Comparison of ENCODE assay signal across 1 cellular context in the genomic region with DNA sequence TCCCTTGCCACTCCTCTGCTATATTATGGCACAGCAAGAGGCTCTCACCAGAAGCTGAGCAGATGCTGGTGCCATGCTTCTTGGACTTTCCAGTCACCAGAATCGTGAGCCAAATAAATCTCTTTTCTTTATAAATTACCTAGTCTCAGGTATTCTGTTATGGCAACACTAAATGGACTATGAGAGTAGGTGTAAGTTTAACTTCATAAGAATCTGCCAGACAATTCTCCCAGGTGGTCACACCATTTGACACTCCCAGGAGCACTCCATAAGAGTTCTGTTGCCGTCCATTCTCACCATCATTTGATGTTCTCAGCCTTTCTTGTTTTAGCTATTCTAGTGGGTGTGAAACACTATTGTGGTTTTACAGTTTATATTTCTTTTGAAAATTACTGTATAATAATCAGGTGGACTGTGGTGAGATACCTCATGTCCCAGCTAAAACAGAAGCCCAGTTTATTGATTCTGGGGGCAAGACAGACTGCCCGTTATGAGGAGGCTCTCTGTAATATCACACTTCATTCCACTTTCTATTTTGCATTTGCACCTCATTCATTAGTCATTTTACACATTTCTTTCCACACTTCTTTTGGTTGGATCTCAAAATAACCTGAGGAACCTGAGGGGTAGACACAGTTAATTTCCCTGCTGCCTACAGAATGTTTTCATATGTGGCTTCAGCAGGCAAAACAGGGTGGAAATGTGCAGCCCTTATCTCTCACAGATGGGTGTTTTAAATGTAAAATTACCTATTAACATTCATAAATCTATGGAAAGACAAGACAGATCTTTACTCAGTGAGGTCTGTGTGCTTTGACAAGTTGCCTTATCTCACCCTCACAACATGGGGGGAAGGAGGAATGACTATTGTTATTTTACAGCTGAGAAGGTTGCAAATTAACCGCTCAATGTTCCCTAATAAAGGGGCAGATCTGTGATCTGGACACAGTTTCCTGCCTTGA.
A peak's percentile ranks its signal among the peaks of the same experiment; 100 is the strongest.
TF ChIP-seq lines count a peak whose summit lies in the region.

No MANE protein-coding gene starts in this region.

TF ChIP-seq in K562, 482 proteins besides CTCF, POLR2A, EP300 and RAD21 (continued from another document and continues in another):
- TF ChIP-seq, protein P1, sequence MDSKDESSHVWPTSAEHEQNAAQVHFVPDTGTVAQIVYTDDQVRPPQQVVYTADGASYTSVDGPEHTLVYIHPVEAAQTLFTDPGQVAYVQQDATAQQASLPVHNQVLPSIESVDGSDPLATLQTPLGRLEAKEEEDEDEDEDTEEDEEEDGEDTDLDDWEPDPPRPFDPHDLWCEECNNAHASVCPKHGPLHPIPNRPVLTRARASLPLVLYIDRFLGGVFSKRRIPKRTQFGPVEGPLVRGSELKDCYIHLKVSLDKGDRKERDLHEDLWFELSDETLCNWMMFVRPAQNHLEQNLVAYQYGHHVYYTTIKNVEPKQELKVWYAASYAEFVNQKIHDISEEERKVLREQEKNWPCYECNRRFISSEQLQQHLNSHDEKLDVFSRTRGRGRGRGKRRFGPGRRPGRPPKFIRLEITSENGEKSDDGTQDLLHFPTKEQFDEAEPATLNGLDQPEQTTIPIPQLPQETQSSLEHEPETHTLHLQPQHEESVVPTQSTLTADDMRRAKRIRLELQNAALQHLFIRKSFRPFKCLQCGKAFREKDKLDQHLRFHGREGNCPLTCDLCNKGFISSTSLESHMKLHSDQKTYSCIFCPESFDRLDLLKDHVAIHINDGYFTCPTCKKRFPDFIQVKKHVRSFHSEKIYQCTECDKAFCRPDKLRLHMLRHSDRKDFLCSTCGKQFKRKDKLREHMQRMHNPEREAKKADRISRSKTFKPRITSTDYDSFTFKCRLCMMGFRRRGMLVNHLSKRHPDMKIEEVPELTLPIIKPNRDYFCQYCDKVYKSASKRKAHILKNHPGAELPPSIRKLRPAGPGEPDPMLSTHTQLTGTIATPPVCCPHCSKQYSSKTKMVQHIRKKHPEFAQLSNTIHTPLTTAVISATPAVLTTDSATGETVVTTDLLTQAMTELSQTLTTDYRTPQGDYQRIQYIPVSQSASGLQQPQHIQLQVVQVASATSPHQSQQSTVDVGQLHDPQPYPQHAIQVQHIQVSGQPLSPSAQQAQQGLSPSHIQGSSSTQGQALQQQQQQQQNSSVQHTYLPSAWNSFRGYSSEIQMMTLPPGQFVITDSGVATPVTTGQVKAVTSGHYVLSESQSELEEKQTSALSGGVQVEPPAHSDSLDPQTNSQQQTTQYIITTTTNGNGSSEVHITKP (IDR thresholded peaks at IDR 0.05; ENCODE audit: partially characterized antibody): peak; percentile 5
- TF ChIP-seq RBM39 (optimal IDR thresholded peaks at IDR 0.05; ENCODE audit: low read depth, low read length) (no peak), SMAD2 (IDR thresholded peaks at IDR 0.05; ENCODE audit: low read depth, low read length) (no peak), DACH1 (IDR thresholded peaks at IDR 0.05; ENCODE audit: partially characterized antibody) (peak; percentile 98), PCBP1 (IDR thresholded peaks at IDR 0.05; ENCODE audit: low read depth, low read length, poor library complexity, severe bottlenecking) (no peak), TGIF2 (CRISPR knock-in tag; IDR thresholded peaks at IDR 0.05) (no peak), RBM25 (IDR thresholded peaks at IDR 0.05; ENCODE audit: low read depth, low read length, severe bottlenecking) (no peak), ILK (tag; IDR thresholded peaks at IDR 0.05; ENCODE audit: borderline replicate concordance, low read depth) (peak; percentile 25), CBX2 (IDR thresholded peaks at IDR 0.05; ENCODE audit: insufficient read depth, low read length, poor library complexity, severe bottlenecking) (no peak), EGR1 (conservative IDR thresholded peaks at IDR 0.05) (no peak), TEAD1 (CRISPR knock-in tag; IDR thresholded peaks at IDR 0.05) (peak; percentile 26 to 85; a peak in 2 of 4 replicates), ZKSCAN8 (CRISPR knock-in tag; IDR thresholded peaks at IDR 0.05) (no peak; the same call in none of the 2 replicates), SRSF3 (IDR thresholded peaks at IDR 0.05; ENCODE audit: insufficient read depth, low read length) (no peak), POLR3G (IDR thresholded peaks at IDR 0.05; ENCODE audit: extremely low read depth, insufficient read length, insufficient replicate concordance) (no peak), NCOA6 (IDR thresholded peaks at IDR 0.05) (peak; percentile 45; the same call in 1 of the 2 replicates), SIN3B (IDR thresholded peaks at IDR 0.05; ENCODE audit: low read depth) (no peak), ZBTB17 (CRISPR knock-in tag; IDR thresholded peaks at IDR 0.05) (peak; percentile 75; the same call in 1 of the 2 replicates), RHOXF2B (CRISPR knock-in tag; conservative IDR thresholded peaks at IDR 0.05) (no peak), ERF (CRISPR knock-in tag; IDR thresholded peaks at IDR 0.05) (no peak), ZNF584 (CRISPR knock-in tag; IDR thresholded peaks at IDR 0.05; ENCODE audit: low read depth) (peak; percentile 89), TFAM (CRISPR knock-in tag; conservative IDR thresholded peaks at IDR 0.05) (no peak), NR2C2 (CRISPR knock-in tag; IDR thresholded peaks at IDR 0.05) (no peak), NR2C2 (tag; IDR thresholded peaks at IDR 0.05) (no peak), ZNF224 (CRISPR knock-in tag; IDR thresholded peaks at IDR 0.05) (no peak), ASH1L (IDR thresholded peaks at IDR 0.05; ENCODE audit: borderline replicate concordance, low read depth, partially characterized antibody) (no peak), U2AF2 (optimal IDR thresholded peaks at IDR 0.05; ENCODE audit: low read depth, low read length) (no peak), LARP7 (IDR thresholded peaks at IDR 0.05) (no peak), BDP1 (IDR thresholded peaks at IDR 0.05; ENCODE audit: insufficient read depth, insufficient read length) (no peak), FOXA1 (IDR thresholded peaks at IDR 0.05; ENCODE audit: borderline replicate concordance) (peak; percentile 77; the same call in 1 of the 2 replicates), KDM4B (IDR thresholded peaks at IDR 0.05; ENCODE audit: borderline replicate concordance in 2 of 2, low read depth in 1 of 2) (no peak), NUFIP1 (IDR thresholded peaks at IDR 0.05; ENCODE audit: partially characterized antibody) (peak; percentile 57), RFX1 (IDR thresholded peaks at IDR 0.05) (no peak; the same call in 1 of the 2 replicates), NCOA2 (IDR thresholded peaks at IDR 0.05; ENCODE audit: partially characterized antibody in 2 of 2) (peak in 1 of 2 experiments; percentile 84), ZNF830 (CRISPR knock-in tag; IDR thresholded peaks at IDR 0.05) (no peak), HDAC1 (IDR thresholded peaks at IDR 0.05) (peak; percentile 32 to 83; a peak in 3 of 4 replicates), CCNT2 (IDR thresholded peaks at IDR 0.05; ENCODE audit: borderline replicate concordance, extremely low read depth, insufficient read length, low read depth, low read length) (peak; percentile 95), MYNN (IDR thresholded peaks at IDR 0.05) (peak; percentile 60; the same call in 1 of the 2 replicates), MYNN (CRISPR knock-in tag; IDR thresholded peaks at IDR 0.05) (no peak), GATA2 (CRISPR knock-in tag; IDR thresholded peaks at IDR 0.05) (peak; percentile 98)
- TF ChIP-seq, protein P2, sequence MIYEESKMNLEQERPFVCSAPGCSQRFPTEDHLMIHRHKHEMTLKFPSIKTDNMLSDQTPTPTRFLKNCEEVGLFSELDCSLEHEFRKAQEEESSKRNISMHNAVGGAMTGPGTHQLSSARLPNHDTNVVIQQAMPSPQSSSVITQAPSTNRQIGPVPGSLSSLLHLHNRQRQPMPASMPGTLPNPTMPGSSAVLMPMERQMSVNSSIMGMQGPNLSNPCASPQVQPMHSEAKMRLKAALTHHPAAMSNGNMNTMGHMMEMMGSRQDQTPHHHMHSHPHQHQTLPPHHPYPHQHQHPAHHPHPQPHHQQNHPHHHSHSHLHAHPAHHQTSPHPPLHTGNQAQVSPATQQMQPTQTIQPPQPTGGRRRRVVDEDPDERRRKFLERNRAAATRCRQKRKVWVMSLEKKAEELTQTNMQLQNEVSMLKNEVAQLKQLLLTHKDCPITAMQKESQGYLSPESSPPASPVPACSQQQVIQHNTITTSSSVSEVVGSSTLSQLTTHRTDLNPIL (CRISPR knock-in tag; IDR thresholded peaks at IDR 0.05): no peak
- TF ChIP-seq, protein P3, sequence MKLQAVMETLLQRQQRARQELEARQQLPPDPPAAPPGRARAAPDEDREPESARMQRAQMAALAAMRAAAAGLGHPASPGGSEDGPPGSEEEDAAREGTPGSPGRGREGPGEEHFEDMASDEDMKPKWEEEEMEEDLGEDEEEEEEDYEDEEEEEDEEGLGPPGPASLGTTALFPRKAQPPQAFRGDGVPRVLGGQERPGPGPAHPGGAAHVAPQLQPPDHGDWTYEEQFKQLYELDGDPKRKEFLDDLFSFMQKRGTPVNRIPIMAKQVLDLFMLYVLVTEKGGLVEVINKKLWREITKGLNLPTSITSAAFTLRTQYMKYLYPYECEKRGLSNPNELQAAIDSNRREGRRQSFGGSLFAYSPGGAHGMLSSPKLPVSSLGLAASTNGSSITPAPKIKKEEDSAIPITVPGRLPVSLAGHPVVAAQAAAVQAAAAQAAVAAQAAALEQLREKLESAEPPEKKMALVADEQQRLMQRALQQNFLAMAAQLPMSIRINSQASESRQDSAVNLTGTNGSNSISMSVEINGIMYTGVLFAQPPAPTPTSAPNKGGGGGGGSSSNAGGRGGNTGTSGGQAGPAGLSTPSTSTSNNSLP (IDR thresholded peaks at IDR 0.05; ENCODE audit: borderline replicate concordance, low read depth, low read length): peak; percentile 92
- TF ChIP-seq, protein P4, sequence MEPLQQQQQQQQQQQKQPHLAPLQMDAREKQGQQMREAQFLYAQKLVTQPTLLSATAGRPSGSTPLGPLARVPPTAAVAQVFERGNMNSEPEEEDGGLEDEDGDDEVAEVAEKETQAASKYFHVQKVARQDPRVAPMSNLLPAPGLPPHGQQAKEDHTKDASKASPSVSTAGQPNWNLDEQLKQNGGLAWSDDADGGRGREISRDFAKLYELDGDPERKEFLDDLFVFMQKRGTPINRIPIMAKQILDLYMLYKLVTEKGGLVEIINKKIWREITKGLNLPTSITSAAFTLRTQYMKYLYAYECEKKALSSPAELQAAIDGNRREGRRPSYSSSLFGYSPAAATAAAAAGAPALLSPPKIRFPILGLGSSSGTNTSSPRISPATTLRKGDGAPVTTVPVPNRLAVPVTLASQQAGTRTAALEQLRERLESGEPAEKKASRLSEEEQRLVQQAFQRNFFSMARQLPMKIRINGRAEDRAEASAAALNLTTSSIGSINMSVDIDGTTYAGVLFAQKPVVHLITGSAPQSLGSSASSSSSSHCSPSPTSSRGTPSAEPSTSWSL (CRISPR knock-in tag; IDR thresholded peaks at IDR 0.05; ENCODE audit: borderline replicate concordance): no peak
- TF ChIP-seq, protein P5, sequence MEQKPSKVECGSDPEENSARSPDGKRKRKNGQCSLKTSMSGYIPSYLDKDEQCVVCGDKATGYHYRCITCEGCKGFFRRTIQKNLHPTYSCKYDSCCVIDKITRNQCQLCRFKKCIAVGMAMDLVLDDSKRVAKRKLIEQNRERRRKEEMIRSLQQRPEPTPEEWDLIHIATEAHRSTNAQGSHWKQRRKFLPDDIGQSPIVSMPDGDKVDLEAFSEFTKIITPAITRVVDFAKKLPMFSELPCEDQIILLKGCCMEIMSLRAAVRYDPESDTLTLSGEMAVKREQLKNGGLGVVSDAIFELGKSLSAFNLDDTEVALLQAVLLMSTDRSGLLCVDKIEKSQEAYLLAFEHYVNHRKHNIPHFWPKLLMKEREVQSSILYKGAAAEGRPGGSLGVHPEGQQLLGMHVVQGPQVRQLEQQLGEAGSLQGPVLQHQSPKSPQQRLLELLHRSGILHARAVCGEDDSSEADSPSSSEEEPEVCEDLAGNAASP (IDR thresholded peaks at IDR 0.05): no peak
- TF ChIP-seq, protein P6, sequence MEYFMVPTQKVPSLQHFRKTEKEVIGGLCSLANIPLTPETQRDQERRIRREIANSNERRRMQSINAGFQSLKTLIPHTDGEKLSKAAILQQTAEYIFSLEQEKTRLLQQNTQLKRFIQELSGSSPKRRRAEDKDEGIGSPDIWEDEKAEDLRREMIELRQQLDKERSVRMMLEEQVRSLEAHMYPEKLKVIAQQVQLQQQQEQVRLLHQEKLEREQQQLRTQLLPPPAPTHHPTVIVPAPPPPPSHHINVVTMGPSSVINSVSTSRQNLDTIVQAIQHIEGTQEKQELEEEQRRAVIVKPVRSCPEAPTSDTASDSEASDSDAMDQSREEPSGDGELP (CRISPR knock-in tag; IDR thresholded peaks at IDR 0.05; ENCODE audit: borderline replicate concordance): peak; percentile 85; the same call in 1 of the 2 replicates
- TF ChIP-seq, protein P7, sequence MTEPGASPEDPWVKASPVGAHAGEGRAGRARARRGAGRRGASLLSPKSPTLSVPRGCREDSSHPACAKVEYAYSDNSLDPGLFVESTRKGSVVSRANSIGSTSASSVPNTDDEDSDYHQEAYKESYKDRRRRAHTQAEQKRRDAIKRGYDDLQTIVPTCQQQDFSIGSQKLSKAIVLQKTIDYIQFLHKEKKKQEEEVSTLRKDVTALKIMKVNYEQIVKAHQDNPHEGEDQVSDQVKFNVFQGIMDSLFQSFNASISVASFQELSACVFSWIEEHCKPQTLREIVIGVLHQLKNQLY (CRISPR knock-in tag; conservative IDR thresholded peaks at IDR 0.05): no peak
- TF ChIP-seq, protein P8, sequence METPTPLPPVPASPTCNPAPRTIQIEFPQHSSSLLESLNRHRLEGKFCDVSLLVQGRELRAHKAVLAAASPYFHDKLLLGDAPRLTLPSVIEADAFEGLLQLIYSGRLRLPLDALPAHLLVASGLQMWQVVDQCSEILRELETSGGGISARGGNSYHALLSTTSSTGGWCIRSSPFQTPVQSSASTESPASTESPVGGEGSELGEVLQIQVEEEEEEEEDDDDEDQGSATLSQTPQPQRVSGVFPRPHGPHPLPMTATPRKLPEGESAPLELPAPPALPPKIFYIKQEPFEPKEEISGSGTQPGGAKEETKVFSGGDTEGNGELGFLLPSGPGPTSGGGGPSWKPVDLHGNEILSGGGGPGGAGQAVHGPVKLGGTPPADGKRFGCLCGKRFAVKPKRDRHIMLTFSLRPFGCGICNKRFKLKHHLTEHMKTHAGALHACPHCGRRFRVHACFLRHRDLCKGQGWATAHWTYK (CRISPR knock-in tag; IDR thresholded peaks at IDR 0.05): 0 out of 2 replicates have a peak, but pooled peaks have one; percentile 53
- TF ChIP-seq, protein P9, sequence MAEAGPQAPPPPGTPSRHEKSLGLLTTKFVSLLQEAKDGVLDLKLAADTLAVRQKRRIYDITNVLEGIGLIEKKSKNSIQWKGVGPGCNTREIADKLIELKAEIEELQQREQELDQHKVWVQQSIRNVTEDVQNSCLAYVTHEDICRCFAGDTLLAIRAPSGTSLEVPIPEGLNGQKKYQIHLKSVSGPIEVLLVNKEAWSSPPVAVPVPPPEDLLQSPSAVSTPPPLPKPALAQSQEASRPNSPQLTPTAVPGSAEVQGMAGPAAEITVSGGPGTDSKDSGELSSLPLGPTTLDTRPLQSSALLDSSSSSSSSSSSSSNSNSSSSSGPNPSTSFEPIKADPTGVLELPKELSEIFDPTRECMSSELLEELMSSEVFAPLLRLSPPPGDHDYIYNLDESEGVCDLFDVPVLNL (CRISPR knock-in tag; IDR thresholded peaks at IDR 0.05; ENCODE audit: low read depth): no peak
